In the genomic region with DNA sequence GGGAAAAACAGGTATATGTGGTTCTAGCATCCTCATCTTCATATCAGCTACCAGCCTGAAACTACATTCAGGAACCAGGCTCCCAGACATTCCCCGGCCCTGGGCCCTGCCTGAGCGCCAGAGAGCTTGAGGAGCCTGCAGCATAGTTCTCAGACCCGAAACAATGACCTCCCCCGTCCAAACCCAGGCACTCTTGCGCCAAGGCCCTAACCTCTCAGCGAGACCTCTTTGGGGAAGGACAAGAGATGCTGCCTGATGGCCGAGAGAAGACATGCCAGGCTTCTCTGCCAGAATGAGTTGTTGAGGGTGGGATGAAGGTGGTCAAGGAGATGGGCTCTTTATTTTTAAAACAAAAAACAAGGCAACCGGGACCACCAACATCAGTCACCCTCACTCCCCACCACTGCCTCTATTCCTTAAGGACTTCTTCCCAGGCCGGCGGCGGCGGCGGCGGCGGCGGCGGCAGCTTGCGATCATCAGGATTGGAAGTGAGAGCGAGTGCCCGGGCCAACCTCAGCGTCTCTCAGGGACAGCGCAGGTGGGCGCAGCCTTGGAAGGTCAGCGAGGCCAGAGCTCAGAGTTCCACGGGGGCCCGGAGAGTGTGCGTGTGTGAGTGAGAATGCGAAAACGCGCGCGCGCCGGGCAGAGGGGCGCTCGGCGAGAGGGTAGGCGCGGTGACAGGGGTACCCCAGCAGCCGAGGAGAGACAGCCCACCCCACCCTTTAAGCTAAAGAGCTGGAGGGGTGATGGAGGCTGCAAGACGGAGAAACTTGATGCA, we compare ENCODE assay signal across 8 cellular contexts. TPM values are rescaled to one million over a fixed set of nuclear protein-coding genes. Genes with fewer than 3 reads are reported as not detected.
A peak's percentile ranks its signal among the peaks of the same experiment; 100 is the strongest.
DNase-seq lines count a peak whose midpoint lies in the region; ATAC-seq and TF ChIP-seq lines count a peak whose summit lies in the region.

No MANE protein-coding gene starts in this region.

- no peak for TF ChIP-seq POLR2A in GM18505 (IDR thresholded peaks at IDR 0.05; ENCODE audit: borderline replicate concordance, extremely low read depth, insufficient read depth, insufficient read length)

- H3K36me3 ChIP-seq in HUES48 (ENCODE audit: control insufficient read depth, insufficient read depth, low read length) (no peaks in the 10 kb centered on the region), iPS-15b (ENCODE audit: control insufficient read depth, insufficient read depth, low read length) (no peaks in the 10 kb centered on the region), skeletal muscle tissue (ENCODE audit: control insufficient read depth in 3 of 3, insufficient read depth in 3 of 3, low read length in 3 of 3) (no peaks in the 10 kb centered on the region)

- peak; percentile 1 for ATAC-seq in activated naive CD8-positive, alpha-beta T cell treated with anti-CD3 and anti-CD28 coated beads, Interleukin-2, amount 10 ng/mL, durations not matched to agents 7 days and 5 days (ENCODE audit: low read depth)
- ATAC-seq in GM21723 (IDR thresholded peaks at IDR 0.05; ENCODE audit: unreplicated experiment) (no peak), HG03520 (IDR thresholded peaks at IDR 0.05; ENCODE audit: unreplicated experiment) (no peak), GM18505 (IDR thresholded peaks at IDR 0.05; ENCODE audit: unreplicated experiment) (no peak)

- H3K4me1 Mint-ChIP-seq in activated naive CD8-positive, alpha-beta T cell treated with anti-CD3 and anti-CD28 coated beads, Interleukin-2, amount 10 ng/mL, durations not matched to agents 7 days and 5 days, result peaks cover 9% of the 10 kb centered on the region

- H3K27me3 ChIP-seq in HUES48 (ENCODE audit: control insufficient read depth, insufficient read depth, low read length) (peaks cover 62% of the 10 kb centered on the region), iPS-15b (ENCODE audit: control insufficient read depth, insufficient read depth, low read length) (peaks cover 56% of the 10 kb centered on the region), skeletal muscle tissue (ENCODE audit: control insufficient read depth in 3 of 3, insufficient read depth in 3 of 3, low read length in 3 of 3) (no peaks in the 10 kb centered on the region)

- DNase-seq in AG20443 (ENCODE audit: low spot score), result peak; percentile 14
- DNase-seq in activated naive CD8-positive, alpha-beta T cell treated with anti-CD3 and anti-CD28 coated beads, Interleukin-2, amount 10 ng/mL, durations not matched to agents 7 days and 5 days, result peak; percentile 39

- no peaks in the 10 kb centered on the region for H3K9me3 Mint-ChIP-seq in activated naive CD8-positive, alpha-beta T cell treated with anti-CD3 and anti-CD28 coated beads, Interleukin-2, amount 10 ng/mL, durations not matched to agents 7 days and 5 days

- H3K9ac ChIP-seq in HUES48 (ENCODE audit: low read depth, low read length) (no peak overlapping the region), iPS-15b (ENCODE audit: low read depth, low read length) (no peak overlapping the region), skeletal muscle tissue (ENCODE audit: low read depth in 1 of 3, low read length in 3 of 3) (peak overlapping the region; percentile 83 to 89 (median 89))

- H3K27ac ChIP-seq in HUES48 (ENCODE audit: low read depth, low read length), result no peak overlapping the region
- peak overlapping the region; percentile 77 for H3K27ac ChIP-seq in skeletal muscle tissue (ENCODE audit: low read depth, low read length)

- H3K4me1 ChIP-seq in HUES48 (ENCODE audit: control insufficient read depth, insufficient read depth, low read length), result no peaks in the 10 kb centered on the region; the same call in 1 of the 2 replicates
- H3K4me1 ChIP-seq in iPS-15b (ENCODE audit: control insufficient read depth, insufficient read depth, low read length), result no peaks in the 10 kb centered on the region
- H3K4me1 ChIP-seq in skeletal muscle tissue (ENCODE audit: control insufficient read depth in 3 of 3, insufficient read depth in 3 of 3, low read length in 3 of 3), result peaks cover 7 to 21% (median 13%) of the 10 kb centered on the region in 3 donors

- no peaks in the 10 kb centered on the region for H3K36me3 Mint-ChIP-seq in activated naive CD8-positive, alpha-beta T cell treated with anti-CD3 and anti-CD28 coated beads, Interleukin-2, amount 10 ng/mL, durations not matched to agents 7 days and 5 days

- POLR2A ChIA-PET in activated naive CD8-positive, alpha-beta T cell treated with anti-CD3 and anti-CD28 coated beads, Interleukin-2, amount 10 ng/mL, durations not matched to agents 7 days and 5 days (lab: Charles Lee), result interaction anchor here (0.5 kb wide), 1 partner anchor 669 kb away, joined by 3 read pairs; no protein-coding TSS in a partner anchor

- H3K4me3 ChIP-seq in HUES48 (ENCODE audit: low read depth, low read length) (peak overlapping the region; percentile 72), iPS-15b (ENCODE audit: low read depth, low read length) (peak overlapping the region; percentile 68), skeletal muscle tissue (ENCODE audit: low read length in 3 of 3) (peak overlapping the region; percentile 81 to 84 (median 84))

- no peak overlapping the region for H3K27ac Mint-ChIP-seq in activated naive CD8-positive, alpha-beta T cell treated with anti-CD3 and anti-CD28 coated beads, Interleukin-2, amount 10 ng/mL, durations not matched to agents 7 days and 5 days

- H3K4me3 Mint-ChIP-seq in activated naive CD8-positive, alpha-beta T cell treated with anti-CD3 and anti-CD28 coated beads, Interleukin-2, amount 10 ng/mL, durations not matched to agents 7 days and 5 days, result peak overlapping the region; percentile 87

- H3K9me3 ChIP-seq in HUES48 (ENCODE audit: control insufficient read depth, insufficient read depth, low read length), result no peaks in the 10 kb centered on the region
- H3K9me3 ChIP-seq in iPS-15b (ENCODE audit: control insufficient read depth, insufficient read depth, low read length), result no peaks in the 10 kb centered on the region
- no peaks in the 10 kb centered on the region for H3K9me3 ChIP-seq in skeletal muscle tissue (ENCODE audit: control insufficient read depth in 3 of 3, low read length in 3 of 3)

- H3K27me3 Mint-ChIP-seq in activated naive CD8-positive, alpha-beta T cell treated with anti-CD3 and anti-CD28 coated beads, Interleukin-2, amount 10 ng/mL, durations not matched to agents 7 days and 5 days, result peaks cover 51% of the 10 kb centered on the region

RNA-seq across cellular contexts. Expression of a gene that starts 0.6 kb away (rescaled TPM):
- total RNA-seq in activated naive CD8-positive, alpha-beta T cell treated with anti-CD3 and anti-CD28 coated beads, Interleukin-2, amount 10 ng/mL, durations not matched to agents 7 days and 5 days, result 10 to 100 TPM; 35.4 to 43.0 TPM
- 52.7 TPM for total RNA-seq in skeletal muscle tissue

Comparison
In these comparisons a context has a peak if more than half of its experiments do, and no peak if none do; other contexts are left out.
1. H3K9ac ChIP-seq: peak in skeletal muscle tissue (3 of 3); none in HUES48 (single experiment) and iPS-15b (single experiment).
2. Peak in every context shown above with its lines, with median percentiles within 50 percentile points of each other: H3K4me3 ChIP-seq.